8 cellular contexts compared by ENCODE assay signal in the genomic region with DNA sequence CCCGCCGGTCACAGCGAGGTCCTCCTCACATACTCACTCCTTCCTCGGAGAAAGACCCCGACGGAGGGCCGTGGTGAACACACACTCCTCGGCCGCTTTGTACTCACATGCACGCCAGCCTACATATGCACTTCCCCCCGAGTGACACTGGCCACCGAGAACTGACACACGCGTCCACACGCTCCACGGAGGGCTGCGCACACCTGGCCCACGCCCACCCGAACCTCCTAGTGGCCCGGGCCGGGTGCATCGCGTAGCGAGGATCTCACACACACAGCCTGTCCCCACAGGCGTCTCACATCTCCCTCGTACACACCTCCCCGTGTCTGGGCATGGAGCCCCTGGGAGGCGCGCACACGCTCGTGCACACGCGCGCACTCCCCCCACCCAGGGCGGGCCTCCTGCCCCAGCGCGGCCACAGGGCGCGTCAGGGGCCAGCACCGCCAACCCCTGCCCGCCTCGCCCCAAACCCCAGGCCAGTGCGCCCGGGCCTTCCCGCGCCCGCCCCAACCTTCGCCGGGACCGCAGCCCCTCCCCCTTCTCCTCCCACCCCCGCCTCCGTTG. TPM values are rescaled to one million over a fixed set of nuclear protein-coding genes. Genes with fewer than 3 reads are reported as not detected.
A peak's percentile ranks its signal among the peaks of the same experiment; 100 is the strongest.
DNase-seq lines count a peak whose midpoint lies in the region; ATAC-seq and TF ChIP-seq lines count a peak whose summit lies in the region.

No MANE protein-coding gene starts in this region.

- H3K27ac Mint-ChIP-seq in activated T-cell treated with anti-CD3 and anti-CD28 coated beads, Interleukin-2, amount 50 U/mL, for 24 hours: peak overlapping the region; percentile 50
- H3K27ac Mint-ChIP-seq in WTC11: no peak overlapping the region; the same call in 1 of the 2 replicates
- peak overlapping the region; percentile 76 for H3K27ac Mint-ChIP-seq in progenitor cell of endocrine pancreas

- POLR2A ChIA-PET in WTC11 (lab: Charles Lee): no interaction called here

- H3K36me3 Mint-ChIP-seq in activated T-cell treated with anti-CD3 and anti-CD28 coated beads, Interleukin-2, amount 50 U/mL, for 24 hours (ENCODE audit: low read depth): no peaks in the 10 kb centered on the region
- no peaks in the 10 kb centered on the region for H3K36me3 Mint-ChIP-seq in WTC11
- no peaks in the 10 kb centered on the region for H3K36me3 Mint-ChIP-seq in progenitor cell of endocrine pancreas (ENCODE audit: insufficient read depth)

- no peaks in the 10 kb centered on the region for H3K9me3 Mint-ChIP-seq in activated T-cell treated with anti-CD3 and anti-CD28 coated beads, Interleukin-2, amount 50 U/mL, for 24 hours
- H3K9me3 Mint-ChIP-seq in WTC11 (no peaks in the 10 kb centered on the region), progenitor cell of endocrine pancreas (ENCODE audit: low read depth) (no peaks in the 10 kb centered on the region)

- DNase-seq in activated T-cell treated with anti-CD3 and anti-CD28 coated beads, Interleukin-2, amount 50 U/mL, for 24 hours: peak; percentile 42
- DNase-seq in activated T-cell treated with anti-CD3 and anti-CD28 coated beads, Interleukin-2, amount 50 U/mL, for 1 hour: no peak
- peak; percentile 69 for DNase-seq in WTC11 (ENCODE audit: low spot score)
- DNase-seq in Right ventricle myocardium superior: no peak
- no peak for DNase-seq in progenitor cell of endocrine pancreas (ENCODE audit: low spot score, unreplicated experiment)
- no peak for DNase-seq in activated effector memory CD4-positive, alpha-beta T cell treated with anti-CD3 and anti-CD28 coated beads, Interleukin-2, amount 50 U/mL, for 16 hours
- DNase-seq in NCI-H1048 (lab: John Stamatoyannopoulos, UW): no peak
- no peak for DNase-seq in mucosa of gallbladder (ENCODE audit: low spot score)

- peak overlapping the region; percentile 74 for H3K4me3 Mint-ChIP-seq in activated T-cell treated with anti-CD3 and anti-CD28 coated beads, Interleukin-2, amount 50 U/mL, for 24 hours
- H3K4me3 Mint-ChIP-seq in WTC11 (no peak overlapping the region; the same call in 1 of the 2 replicates), progenitor cell of endocrine pancreas (ENCODE audit: low read depth) (peak overlapping the region; percentile 85)

- peaks cover 46% of the 10 kb centered on the region for H3K27me3 Mint-ChIP-seq in activated T-cell treated with anti-CD3 and anti-CD28 coated beads, Interleukin-2, amount 50 U/mL, for 24 hours
- H3K27me3 Mint-ChIP-seq in WTC11 (ENCODE audit: low read depth): peaks cover 44% of the 10 kb centered on the region
- peaks cover 38% of the 10 kb centered on the region for H3K27me3 Mint-ChIP-seq in progenitor cell of endocrine pancreas

- ATAC-seq in WTC11 (peak; percentile 79), Right ventricle myocardium superior (ENCODE audit: poor library complexity) (peak; percentile 33)

- no peak for TF ChIP-seq CTCF in WTC11 (IDR thresholded peaks at IDR 0.05)
- TF ChIP-seq CTCF in progenitor cell of endocrine pancreas (IDR thresholded peaks at IDR 0.05; ENCODE audit: unreplicated experiment): no peak

- CTCF ChIA-PET in WTC11 (lab: Charles Lee): interaction anchor here (0.6 to 1.9 kb wide), 7 partner anchors 16 to 432 kb away, joined by 3 to 6 read pairs (median 3); no protein-coding TSS in a partner anchor

- intact Hi-C loops in Right ventricle myocardium superior (cut with DNase I): no loop called here

- peaks cover 6% of the 10 kb centered on the region for H3K4me1 Mint-ChIP-seq in activated T-cell treated with anti-CD3 and anti-CD28 coated beads, Interleukin-2, amount 50 U/mL, for 24 hours (ENCODE audit: low read depth)
- peaks cover 7% of the 10 kb centered on the region for H3K4me1 Mint-ChIP-seq in WTC11
- H3K4me1 Mint-ChIP-seq in progenitor cell of endocrine pancreas (ENCODE audit: low read depth): peaks cover 3% of the 10 kb centered on the region

TF ChIP-seq in WTC11, 78 proteins besides CTCF, POLR2A, EP300 and RAD21 (continues in another document):
- TF ChIP-seq, protein P1, sequence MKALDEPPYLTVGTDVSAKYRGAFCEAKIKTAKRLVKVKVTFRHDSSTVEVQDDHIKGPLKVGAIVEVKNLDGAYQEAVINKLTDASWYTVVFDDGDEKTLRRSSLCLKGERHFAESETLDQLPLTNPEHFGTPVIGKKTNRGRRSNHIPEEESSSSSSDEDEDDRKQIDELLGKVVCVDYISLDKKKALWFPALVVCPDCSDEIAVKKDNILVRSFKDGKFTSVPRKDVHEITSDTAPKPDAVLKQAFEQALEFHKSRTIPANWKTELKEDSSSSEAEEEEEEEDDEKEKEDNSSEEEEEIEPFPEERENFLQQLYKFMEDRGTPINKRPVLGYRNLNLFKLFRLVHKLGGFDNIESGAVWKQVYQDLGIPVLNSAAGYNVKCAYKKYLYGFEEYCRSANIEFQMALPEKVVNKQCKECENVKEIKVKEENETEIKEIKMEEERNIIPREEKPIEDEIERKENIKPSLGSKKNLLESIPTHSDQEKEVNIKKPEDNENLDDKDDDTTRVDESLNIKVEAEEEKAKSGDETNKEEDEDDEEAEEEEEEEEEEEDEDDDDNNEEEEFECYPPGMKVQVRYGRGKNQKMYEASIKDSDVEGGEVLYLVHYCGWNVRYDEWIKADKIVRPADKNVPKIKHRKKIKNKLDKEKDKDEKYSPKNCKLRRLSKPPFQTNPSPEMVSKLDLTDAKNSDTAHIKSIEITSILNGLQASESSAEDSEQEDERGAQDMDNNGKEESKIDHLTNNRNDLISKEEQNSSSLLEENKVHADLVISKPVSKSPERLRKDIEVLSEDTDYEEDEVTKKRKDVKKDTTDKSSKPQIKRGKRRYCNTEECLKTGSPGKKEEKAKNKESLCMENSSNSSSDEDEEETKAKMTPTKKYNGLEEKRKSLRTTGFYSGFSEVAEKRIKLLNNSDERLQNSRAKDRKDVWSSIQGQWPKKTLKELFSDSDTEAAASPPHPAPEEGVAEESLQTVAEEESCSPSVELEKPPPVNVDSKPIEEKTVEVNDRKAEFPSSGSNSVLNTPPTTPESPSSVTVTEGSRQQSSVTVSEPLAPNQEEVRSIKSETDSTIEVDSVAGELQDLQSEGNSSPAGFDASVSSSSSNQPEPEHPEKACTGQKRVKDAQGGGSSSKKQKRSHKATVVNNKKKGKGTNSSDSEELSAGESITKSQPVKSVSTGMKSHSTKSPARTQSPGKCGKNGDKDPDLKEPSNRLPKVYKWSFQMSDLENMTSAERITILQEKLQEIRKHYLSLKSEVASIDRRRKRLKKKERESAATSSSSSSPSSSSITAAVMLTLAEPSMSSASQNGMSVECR (CRISPR knock-in tag; IDR thresholded peaks at IDR 0.05; ENCODE audit: borderline replicate concordance): 0 out of 2 replicates have a peak, but pooled peaks have one; percentile 52
- TF ChIP-seq, protein P2, sequence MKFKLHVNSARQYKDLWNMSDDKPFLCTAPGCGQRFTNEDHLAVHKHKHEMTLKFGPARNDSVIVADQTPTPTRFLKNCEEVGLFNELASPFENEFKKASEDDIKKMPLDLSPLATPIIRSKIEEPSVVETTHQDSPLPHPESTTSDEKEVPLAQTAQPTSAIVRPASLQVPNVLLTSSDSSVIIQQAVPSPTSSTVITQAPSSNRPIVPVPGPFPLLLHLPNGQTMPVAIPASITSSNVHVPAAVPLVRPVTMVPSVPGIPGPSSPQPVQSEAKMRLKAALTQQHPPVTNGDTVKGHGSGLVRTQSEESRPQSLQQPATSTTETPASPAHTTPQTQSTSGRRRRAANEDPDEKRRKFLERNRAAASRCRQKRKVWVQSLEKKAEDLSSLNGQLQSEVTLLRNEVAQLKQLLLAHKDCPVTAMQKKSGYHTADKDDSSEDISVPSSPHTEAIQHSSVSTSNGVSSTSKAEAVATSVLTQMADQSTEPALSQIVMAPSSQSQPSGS (CRISPR knock-in tag; IDR thresholded peaks at IDR 0.05; ENCODE audit: borderline replicate concordance, low read depth): no peak
- no peak for TF ChIP-seq MXD4 (CRISPR knock-in tag; IDR thresholded peaks at IDR 0.05; ENCODE audit: borderline replicate concordance)
- TF ChIP-seq, protein P3, sequence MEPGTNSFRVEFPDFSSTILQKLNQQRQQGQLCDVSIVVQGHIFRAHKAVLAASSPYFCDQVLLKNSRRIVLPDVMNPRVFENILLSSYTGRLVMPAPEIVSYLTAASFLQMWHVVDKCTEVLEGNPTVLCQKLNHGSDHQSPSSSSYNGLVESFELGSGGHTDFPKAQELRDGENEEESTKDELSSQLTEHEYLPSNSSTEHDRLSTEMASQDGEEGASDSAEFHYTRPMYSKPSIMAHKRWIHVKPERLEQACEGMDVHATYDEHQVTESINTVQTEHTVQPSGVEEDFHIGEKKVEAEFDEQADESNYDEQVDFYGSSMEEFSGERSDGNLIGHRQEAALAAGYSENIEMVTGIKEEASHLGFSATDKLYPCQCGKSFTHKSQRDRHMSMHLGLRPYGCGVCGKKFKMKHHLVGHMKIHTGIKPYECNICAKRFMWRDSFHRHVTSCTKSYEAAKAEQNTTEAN (CRISPR knock-in tag; IDR thresholded peaks at IDR 0.05): no peak
- 0 out of 2 replicates have a peak, but pooled peaks have one; percentile 28 for TF ChIP-seq CBFB (CRISPR knock-in tag; IDR thresholded peaks at IDR 0.05; ENCODE audit: low read depth)
- TF ChIP-seq, protein P4, sequence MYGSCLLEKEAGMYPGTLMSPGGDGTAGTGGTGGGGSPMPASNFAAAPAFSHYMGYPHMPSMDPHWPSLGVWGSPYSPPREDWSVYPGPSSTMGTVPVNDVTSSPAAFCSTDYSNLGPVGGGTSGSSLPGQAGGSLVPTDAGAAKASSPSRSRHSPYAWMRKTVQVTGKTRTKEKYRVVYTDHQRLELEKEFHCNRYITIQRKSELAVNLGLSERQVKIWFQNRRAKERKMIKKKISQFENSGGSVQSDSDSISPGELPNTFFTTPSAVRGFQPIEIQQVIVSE (CRISPR knock-in tag; IDR thresholded peaks at IDR 0.05; ENCODE audit: borderline replicate concordance): no peak
- peak; percentile 35; the same call in 1 of the 2 replicates for TF ChIP-seq TP53 (CRISPR knock-in tag; IDR thresholded peaks at IDR 0.05)
- TF ChIP-seq ESRRA (CRISPR knock-in tag; IDR thresholded peaks at IDR 0.05; ENCODE audit: borderline replicate concordance): peak; percentile 44; the same call in 1 of the 2 replicates
- TF ChIP-seq TEAD4 (CRISPR knock-in tag; IDR thresholded peaks at IDR 0.05): no peak

RNA-seq across cellular contexts. Expression of gene C3orf70, which starts 0.4 kb away (rescaled TPM):
- total RNA-seq in WTC11 (2021) (0.64 to 0.70 TPM (median 0.69 TPM) in 3 replicates), Right ventricle myocardium superior (1.5 TPM), progenitor cell of endocrine pancreas (5.8 and 5.9 TPM in 2 replicates), mucosa of gallbladder (20.0 TPM)

Comparison
In these comparisons a context has a peak if more than half of its experiments do, and no peak if none do; other contexts are left out.
1. DNase-seq: peak in activated T-cell treated with anti-CD3 and anti-CD28 coated beads, Interleukin-2, amount 50 U/mL, for 24 hours (single experiment) and WTC11 (single experiment); none in activated T-cell treated with anti-CD3 and anti-CD28 coated beads, Interleukin-2, amount 50 U/mL, for 1 hour (single experiment), Right ventricle myocardium superior (single experiment), progenitor cell of endocrine pancreas (single experiment), activated effector memory CD4-positive, alpha-beta T cell treated with anti-CD3 and anti-CD28 coated beads, Interleukin-2, amount 50 U/mL, for 16 hours (single experiment), NCI-H1048 (single experiment) and mucosa of gallbladder (single experiment).